Comparison of ENCODE assay signal across 27 cellular contexts in genomic region chrX:114006664-114007063, GRCh38.
"Had no signal": no experiment of that assay in that cellular context is flagged by ENCODE, and none has a peak within 500 bp of the region (broad histone marks: within the 10 kb centered on the region; RNA-seq: fewer than 3 reads in every experiment).

No MANE protein-coding gene starts in this region.

- H3K27ac Mint-ChIP-seq: activated CD4-positive, alpha-beta memory T cell treated with anti-CD3 and anti-CD28 coated beads, Interleukin-2, amount 10 ng/mL, durations not matched to agents 7 days and 5 days; activated CD4-positive, alpha-beta T cell treated with anti-CD3 and anti-CD28 coated beads, Interleukin-2, amount 10 ng/mL, durations not matched to agents 7 days and 5 days; activated naive CD4-positive, alpha-beta T cell treated with anti-CD3 and anti-CD28 coated beads, Interleukin-2, amount 10 ng/mL, durations not matched to agents 7 days and 5 days; activated naive CD8-positive, alpha-beta T cell treated with anti-CD3 and anti-CD28 coated beads for 36 hours; activated T-helper 17 cell treated with anti-CD3 and anti-CD28 coated beads, Interleukin-2, amount 50 U/mL, for 72 hours; T-cell had no signal

- FAIRE-seq: colon, TTC549 had no signal

- H3K27ac ChIP-seq: adrenal gland, Peyer's patch had no signal

- H3K9me3 Mint-ChIP-seq: activated CD4-positive, alpha-beta T cell treated with anti-CD3 and anti-CD28 coated beads, Interleukin-2, amount 10 ng/mL, durations not matched to agents 7 days and 5 days; activated naive CD4-positive, alpha-beta T cell treated with anti-CD3 and anti-CD28 coated beads, Interleukin-2, amount 10 ng/mL, durations not matched to agents 7 days and 5 days; activated naive CD8-positive, alpha-beta T cell treated with anti-CD3 and anti-CD28 coated beads for 36 hours had no signal

- H3K9me3 ChIP-seq: adrenal gland, Peyer's patch had no signal

- H3K36me3 Mint-ChIP-seq: activated naive CD4-positive, alpha-beta T cell treated with anti-CD3 and anti-CD28 coated beads, Interleukin-2, amount 10 ng/mL, durations not matched to agents 7 days and 5 days; activated naive CD8-positive, alpha-beta T cell treated with anti-CD3 and anti-CD28 coated beads for 36 hours; T-cell had no signal

- H3K4me3 Mint-ChIP-seq: activated CD4-positive, alpha-beta memory T cell treated with anti-CD3 and anti-CD28 coated beads, Interleukin-2, amount 10 ng/mL, durations not matched to agents 7 days and 5 days; activated CD4-positive, alpha-beta T cell treated with anti-CD3 and anti-CD28 coated beads, Interleukin-2, amount 10 ng/mL, durations not matched to agents 7 days and 5 days; activated naive CD4-positive, alpha-beta T cell treated with anti-CD3 and anti-CD28 coated beads, Interleukin-2, amount 10 ng/mL, durations not matched to agents 7 days and 5 days; activated naive CD8-positive, alpha-beta T cell treated with anti-CD3 and anti-CD28 coated beads for 36 hours; activated T-helper 17 cell treated with anti-CD3 and anti-CD28 coated beads, Interleukin-2, amount 50 U/mL, for 72 hours; T-cell had no signal

- DNase-seq: activated CD4-positive, alpha-beta memory T cell treated with anti-CD3 and anti-CD28 coated beads, Interleukin-2, amount 10 ng/mL, durations not matched to agents 7 days and 5 days; activated CD4-positive, alpha-beta T cell treated with anti-CD3 and anti-CD28 coated beads, Interleukin-2, amount 10 ng/mL, durations not matched to agents 7 days and 5 days; activated CD4-positive, CD25-positive, alpha-beta regulatory T cell; activated gamma-delta T cell treated with Interleukin-2 at 50 U/mL for 16 hours; activated naive CD4-positive, alpha-beta T cell treated with anti-CD3 and anti-CD28 coated beads, Interleukin-2, amount 10 ng/mL, durations not matched to agents 7 days and 5 days; activated naive CD8-positive, alpha-beta T cell treated with anti-CD3 and anti-CD28 coated beads for 36 hours; activated T-cell treated with anti-CD3 and anti-CD28 coated beads for 4 hours; activated T-cell treated with anti-CD3 and anti-CD28 coated beads, Interleukin-2, amount 50 U/mL, for 48 hours; adrenal gland; anterior cingulate cortex; cerebellar nuclear complex; KG1; NCI-H1105 treated with DMSO at 0.1 percent for 48 hours; NCI-H1436 treated with DMSO at 0.1 percent for 48 hours; NCI-H187; NCI-H2081 treated with DMSO at 0.1 percent for 48 hours; NCI-H446; NCI-H524; OCI-M1; Peyer's patch; SHP77 treated with DMSO at 0.1 percent for 48 hours; T-cell; T-helper 2 cell; T1000 had no signal

- H3K4me1 Mint-ChIP-seq: activated CD4-positive, alpha-beta memory T cell treated with anti-CD3 and anti-CD28 coated beads, Interleukin-2, amount 10 ng/mL, durations not matched to agents 7 days and 5 days; activated CD4-positive, alpha-beta T cell treated with anti-CD3 and anti-CD28 coated beads, Interleukin-2, amount 10 ng/mL, durations not matched to agents 7 days and 5 days; activated naive CD4-positive, alpha-beta T cell treated with anti-CD3 and anti-CD28 coated beads, Interleukin-2, amount 10 ng/mL, durations not matched to agents 7 days and 5 days; activated naive CD8-positive, alpha-beta T cell treated with anti-CD3 and anti-CD28 coated beads for 36 hours; activated T-helper 17 cell treated with anti-CD3 and anti-CD28 coated beads, Interleukin-2, amount 50 U/mL, for 72 hours; T-cell had no signal

- ATAC-seq: activated T-helper 17 cell treated with anti-CD3 and anti-CD28 coated beads, Interleukin-2, amount 50 U/mL, for 72 hours; T-cell had no signal

- H3K27me3 Mint-ChIP-seq: activated CD4-positive, alpha-beta memory T cell treated with anti-CD3 and anti-CD28 coated beads, Interleukin-2, amount 10 ng/mL, durations not matched to agents 7 days and 5 days; activated CD4-positive, alpha-beta T cell treated with anti-CD3 and anti-CD28 coated beads, Interleukin-2, amount 10 ng/mL, durations not matched to agents 7 days and 5 days; activated naive CD4-positive, alpha-beta T cell treated with anti-CD3 and anti-CD28 coated beads, Interleukin-2, amount 10 ng/mL, durations not matched to agents 7 days and 5 days; activated naive CD8-positive, alpha-beta T cell treated with anti-CD3 and anti-CD28 coated beads for 36 hours; activated T-helper 17 cell treated with anti-CD3 and anti-CD28 coated beads, Interleukin-2, amount 50 U/mL, for 72 hours had no signal

- H3K4me3 ChIP-seq: adrenal gland, Peyer's patch had no signal

- H3K4me1 ChIP-seq: adrenal gland, Peyer's patch had no signal
